ENCODE assay signal across 14 cellular contexts in genomic region chr14:89485264-89485663, GRCh38.
A peak's percentile ranks its signal among the peaks of the same experiment; 100 is the strongest.
DNase-seq lines count a peak whose midpoint lies in the region; ATAC-seq and TF ChIP-seq lines count a peak whose summit lies in the region.
"Had no signal": no experiment of that assay in that cellular context is flagged by ENCODE, and none has a peak within 500 bp of the region (broad histone marks: within the 10 kb centered on the region; RNA-seq: fewer than 3 reads in every experiment).

No MANE protein-coding gene starts in this region.

- H3K36me3 ChIP-seq in muscle layer of duodenum (ENCODE audit: control insufficient read depth in 1 of 2, insufficient read depth in 2 of 2, low read length in 2 of 2) (peaks cover 0 to 5% of the 10 kb centered on the region in 2 donors), uterus (no peaks in the 10 kb centered on the region)

- H3K27ac Mint-ChIP-seq in T-helper 1 cell treated with Interleukin-12 subunit alpha and Interleukin-12 subunit beta and Interleukin-4 antibody, amounts not matched to agents 30 μg/mL and 1 μg/mL, for 36 hours, result peak overlapping the region; percentile 84
- peak overlapping the region; percentile 10 for H3K27ac Mint-ChIP-seq in activated T-helper 17 cell treated with anti-CD3 and anti-CD28 coated beads, Interleukin-2, amount 50 U/mL, for 72 hours

- DNase-seq in T-helper 1 cell, result no peak
- peak; percentile 61 for DNase-seq in DMS53 (lab: John Stamatoyannopoulos, UW)
- no peak for DNase-seq in uterus
- no peak for DNase-seq in SK-N-DZ (ENCODE audit: low spot score)
- DNase-seq: amygdala, KG1, left ventricle myocardium superior, naive B cell, NCI-H1694, PC-9 had no signal

- ATAC-seq in activated T-helper 17 cell treated with anti-CD3 and anti-CD28 coated beads, Interleukin-2, amount 50 U/mL, for 72 hours (replicated peaks), result peak; percentile 57
- no peak for ATAC-seq in GM21737 (IDR thresholded peaks at IDR 0.05; ENCODE audit: unreplicated experiment)

- no peak for TF ChIP-seq POLR2A in uterus (IDR thresholded peaks at IDR 0.05)

- H3K9me3 Mint-ChIP-seq in T-helper 1 cell treated with Interleukin-12 subunit alpha and Interleukin-12 subunit beta and Interleukin-4 antibody, amounts not matched to agents 30 μg/mL and 1 μg/mL, for 36 hours, result no peaks in the 10 kb centered on the region
- H3K9me3 Mint-ChIP-seq in activated T-helper 17 cell treated with anti-CD3 and anti-CD28 coated beads, Interleukin-2, amount 50 U/mL, for 72 hours, result no peaks in the 10 kb centered on the region
- H3K9me3 Mint-ChIP-seq: naive B cell had no signal

- H3K4me1 ChIP-seq in muscle layer of duodenum (ENCODE audit: control insufficient read depth in 1 of 2, insufficient read depth in 2 of 2, low read length in 2 of 2), result peaks cover 0 to 7% of the 10 kb centered on the region in 2 donors
- no peaks in the 10 kb centered on the region for H3K4me1 ChIP-seq in uterus

- H3K4me1 Mint-ChIP-seq in T-helper 1 cell treated with Interleukin-12 subunit alpha and Interleukin-12 subunit beta and Interleukin-4 antibody, amounts not matched to agents 30 μg/mL and 1 μg/mL, for 36 hours (ENCODE audit: low read depth), result peaks cover 13% of the 10 kb centered on the region
- peaks cover 5% of the 10 kb centered on the region for H3K4me1 Mint-ChIP-seq in activated T-helper 17 cell treated with anti-CD3 and anti-CD28 coated beads, Interleukin-2, amount 50 U/mL, for 72 hours

- H3K4me3 Mint-ChIP-seq in T-helper 1 cell treated with Interleukin-12 subunit alpha and Interleukin-12 subunit beta and Interleukin-4 antibody, amounts not matched to agents 30 μg/mL and 1 μg/mL, for 36 hours, result no peak overlapping the region
- H3K4me3 Mint-ChIP-seq in activated T-helper 17 cell treated with anti-CD3 and anti-CD28 coated beads, Interleukin-2, amount 50 U/mL, for 72 hours, result no peak overlapping the region
- H3K4me3 Mint-ChIP-seq: naive B cell had no signal

- H3K27ac ChIP-seq in muscle layer of duodenum (ENCODE audit: low read length), result peak overlapping the region; percentile 2
- H3K27ac ChIP-seq in uterus, result no peak overlapping the region
- H3K27ac ChIP-seq: PC-9 had no signal

- intact Hi-C loops in uterus (cut with DNase I; ENCODE audit: low total_unique reads), result no loop called here

- H3K9me3 ChIP-seq in muscle layer of duodenum (ENCODE audit: control insufficient read depth in 1 of 2, low read length in 2 of 2) (no peaks in the 10 kb centered on the region), uterus (no peaks in the 10 kb centered on the region)

- H3K27me3 ChIP-seq in muscle layer of duodenum (ENCODE audit: low read depth, low read length) (no peaks in the 10 kb centered on the region), uterus (no peaks in the 10 kb centered on the region)

- no peak for TF ChIP-seq CTCF in uterus (IDR thresholded peaks at IDR 0.05)

- H3K4me3 ChIP-seq in muscle layer of duodenum (ENCODE audit: low read depth in 1 of 2, low read length in 2 of 2), result no peak overlapping the region
- H3K4me3 ChIP-seq in uterus, result no peak overlapping the region
- H3K4me3 ChIP-seq: PC-9 had no signal

- no peaks in the 10 kb centered on the region for H3K27me3 Mint-ChIP-seq in T-helper 1 cell treated with Interleukin-12 subunit alpha and Interleukin-12 subunit beta and Interleukin-4 antibody, amounts not matched to agents 30 μg/mL and 1 μg/mL, for 36 hours (ENCODE audit: low read depth)
- H3K27me3 Mint-ChIP-seq in activated T-helper 17 cell treated with anti-CD3 and anti-CD28 coated beads, Interleukin-2, amount 50 U/mL, for 72 hours, result no peaks in the 10 kb centered on the region
- H3K27me3 Mint-ChIP-seq: naive B cell had no signal

- H3K36me3 Mint-ChIP-seq in T-helper 1 cell treated with Interleukin-12 subunit alpha and Interleukin-12 subunit beta and Interleukin-4 antibody, amounts not matched to agents 30 μg/mL and 1 μg/mL, for 36 hours (ENCODE audit: low read depth), result peaks cover 20% of the 10 kb centered on the region
- peaks cover 17% of the 10 kb centered on the region for H3K36me3 Mint-ChIP-seq in activated T-helper 17 cell treated with anti-CD3 and anti-CD28 coated beads, Interleukin-2, amount 50 U/mL, for 72 hours (ENCODE audit: low read depth)
